1 cellular context compared by ENCODE assay signal in the genomic region with DNA sequence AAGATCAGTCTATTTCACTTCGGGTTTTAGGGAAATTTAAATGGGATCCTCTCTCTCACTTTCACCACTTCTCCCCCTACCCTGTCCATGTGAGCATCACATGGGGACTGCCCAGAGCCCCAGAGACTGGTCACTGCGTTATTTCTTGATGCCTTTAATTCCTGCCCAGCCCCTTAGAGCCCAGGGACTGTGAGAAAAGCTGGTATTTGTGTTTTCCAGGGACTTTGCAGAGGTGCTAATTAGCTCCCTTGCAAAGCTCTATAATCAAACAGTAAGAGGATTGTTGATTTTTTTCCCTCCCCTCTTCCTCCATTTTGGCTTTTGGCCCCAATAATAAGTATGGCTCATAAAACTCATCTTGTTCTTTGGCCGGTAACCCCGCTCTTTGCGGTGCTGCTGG.
TF ChIP-seq lines count a peak whose summit lies in the region.

No MANE protein-coding gene starts in this region.

TF ChIP-seq in H1, 55 proteins besides CTCF, POLR2A, EP300 and RAD21:
- no peak for TF ChIP-seq MAFK (IDR thresholded peaks at IDR 0.05; ENCODE audit: low read depth, low read length)
- TF ChIP-seq KDM4A (IDR thresholded peaks at IDR 0.05; ENCODE audit: low read depth, low read length, severe bottlenecking) = no peak
- no peak for TF ChIP-seq CBX5 (IDR thresholded peaks at IDR 0.05; ENCODE audit: low read depth, low read length)
- no peak for TF ChIP-seq GABPA (IDR thresholded peaks at IDR 0.05; ENCODE audit: borderline replicate concordance, insufficient read depth, low read length)
- TF ChIP-seq NANOG (IDR thresholded peaks at IDR 0.05; ENCODE audit: insufficient read depth, low read depth, low read length, poor library complexity, severe bottlenecking) = no peak
- no peak for TF ChIP-seq JUN (IDR thresholded peaks at IDR 0.05; ENCODE audit: low read depth, low read length)
- no peak for TF ChIP-seq SIX5 (IDR thresholded peaks at IDR 0.05; ENCODE audit: low read depth, low read length)
- no peak for TF ChIP-seq BCL11A (IDR thresholded peaks at IDR 0.05; ENCODE audit: low read depth in 2 of 2, low read length in 2 of 2)
- TF ChIP-seq NRF1 (IDR thresholded peaks at IDR 0.05; ENCODE audit: low read depth, low read length) = no peak
- no peak for TF ChIP-seq TAF7 (optimal IDR thresholded peaks at IDR 0.05; ENCODE audit: borderline replicate concordance, low read depth, low read length)
- TF ChIP-seq ZNF274 (IDR thresholded peaks at IDR 0.05; ENCODE audit: borderline replicate concordance, extremely low read depth, low read length) = no peak
- no peak for TF ChIP-seq CBX8 (IDR thresholded peaks at IDR 0.05; ENCODE audit: borderline replicate concordance, low read depth, low read length)
- no peak for TF ChIP-seq RXRA (IDR thresholded peaks at IDR 0.05; ENCODE audit: insufficient read depth, low read depth, low read length)
- TF ChIP-seq, protein P1, sequence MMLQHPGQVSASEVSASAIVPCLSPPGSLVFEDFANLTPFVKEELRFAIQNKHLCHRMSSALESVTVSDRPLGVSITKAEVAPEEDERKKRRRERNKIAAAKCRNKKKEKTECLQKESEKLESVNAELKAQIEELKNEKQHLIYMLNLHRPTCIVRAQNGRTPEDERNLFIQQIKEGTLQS (IDR thresholded peaks at IDR 0.05; ENCODE audit: insufficient read depth, low read depth, low read length) = no peak
- TF ChIP-seq CHD1 (IDR thresholded peaks at IDR 0.05; ENCODE audit: low read depth, low read length) = no peak
- no peak for TF ChIP-seq CTBP2 (IDR thresholded peaks at IDR 0.05; ENCODE audit: borderline replicate concordance, insufficient read depth, insufficient read length, low read length)
